Comparison of ENCODE assay signal across 8 cellular contexts in genomic region chr18:75209129-75209951, GRCh38. TPM values are rescaled to one million over a fixed set of nuclear protein-coding genes. Genes with fewer than 3 reads are reported as not detected.
DNase-seq lines count a peak whose midpoint lies in the region; ATAC-seq and TF ChIP-seq lines count a peak whose summit lies in the region.

Gene PTGR3, minus strand, starts transcription at chr18:75209139. Its CDS starts 81 bp downstream, at chr18:75209058.

- peak within 1 kb of the TSS; percentile 66 for H3K4me3 ChIP-seq in GM12875 (ENCODE audit: low read depth, low read length)
- peak within 1 kb of the TSS; percentile 67 for H3K4me3 ChIP-seq in parathyroid adenoma (ENCODE audit: low read depth, low read length)

- H3K4me1 ChIP-seq in parathyroid adenoma: peaks cover 5% of the 10 kb centered on the region

- no peaks in the 10 kb centered on the region for H3K9me3 Mint-ChIP-seq in activated naive CD8-positive, alpha-beta T cell treated with anti-CD3 and anti-CD28 coated beads, Interleukin-2, amount 50 U/mL, for 24 hours

- peak; percentile 75 for DNase-seq in NCI-H128 (lab: John Stamatoyannopoulos, UW; ENCODE audit: unreplicated experiment)
- peak; percentile 45 for DNase-seq in T follicular helper cell (ENCODE audit: low read depth)
- DNase-seq in activated naive CD8-positive, alpha-beta T cell treated with anti-CD3 and anti-CD28 coated beads, Interleukin-2, amount 50 U/mL, for 24 hours: peak; percentile 80
- DNase-seq in Right ventricle myocardium inferior (ENCODE audit: missing footprints): peak; percentile 90
- peak; percentile 91 for DNase-seq in ureter (ENCODE audit: low spot score)

- peak within 1 kb of the TSS; percentile 97 for H3K27ac Mint-ChIP-seq in activated naive CD8-positive, alpha-beta T cell treated with anti-CD3 and anti-CD28 coated beads, Interleukin-2, amount 50 U/mL, for 24 hours

- peak within 1 kb of the TSS; percentile 95 for H3K4me3 Mint-ChIP-seq in activated naive CD8-positive, alpha-beta T cell treated with anti-CD3 and anti-CD28 coated beads, Interleukin-2, amount 50 U/mL, for 24 hours

- no peaks in the 10 kb centered on the region for H3K27me3 ChIP-seq in parathyroid adenoma (ENCODE audit: control insufficient read depth, insufficient read depth, low read length)

- no peaks in the 10 kb centered on the region for H3K36me3 ChIP-seq in parathyroid adenoma (ENCODE audit: control insufficient read depth, insufficient read depth, low read length)

- peaks cover 53% of the 10 kb centered on the region for H3K4me1 Mint-ChIP-seq in activated naive CD8-positive, alpha-beta T cell treated with anti-CD3 and anti-CD28 coated beads, Interleukin-2, amount 50 U/mL, for 24 hours

- peaks cover 5% of the 10 kb centered on the region for H3K36me3 Mint-ChIP-seq in activated naive CD8-positive, alpha-beta T cell treated with anti-CD3 and anti-CD28 coated beads, Interleukin-2, amount 50 U/mL, for 24 hours (ENCODE audit: low read depth)

- H3K27ac ChIP-seq in parathyroid adenoma: peak within 1 kb of the TSS; percentile 93

- peak within 1 kb of the TSS; percentile 85 for H3K4me2 ChIP-seq in parathyroid adenoma (ENCODE audit: low read length)

- no peaks in the 10 kb centered on the region for H3K9me3 ChIP-seq in parathyroid adenoma (ENCODE audit: control insufficient read depth, low read length)

- intact Hi-C loops in Right ventricle myocardium inferior (cut with DNase I): loop anchor here (2.0 to 10.0 kb wide), 4 partner anchors 47 to 555 kb away; no protein-coding TSS in a partner anchor

- H2AFZ ChIP-seq in parathyroid adenoma: peak within 1 kb of the TSS; percentile 93

- H3K27me3 Mint-ChIP-seq in activated naive CD8-positive, alpha-beta T cell treated with anti-CD3 and anti-CD28 coated beads, Interleukin-2, amount 50 U/mL, for 24 hours: peaks cover 5% of the 10 kb centered on the region

- H3K79me2 ChIP-seq in parathyroid adenoma: peaks cover 25% of the 10 kb centered on the region

- ATAC-seq in HG02642 (IDR thresholded peaks at IDR 0.05; ENCODE audit: poor library complexity, unreplicated experiment) (peak; percentile 50), Right ventricle myocardium inferior (peak; percentile 79)
- ATAC-seq in activated naive CD8-positive, alpha-beta T cell treated with anti-CD3 and anti-CD28 coated beads, Interleukin-2, amount 50 U/mL, for 24 hours: peak; percentile 73

- no peak within 1 kb of the TSS for H3K9ac ChIP-seq in parathyroid adenoma

- TF ChIP-seq CTCF in GM12875 (IDR thresholded peaks at IDR 0.05; ENCODE audit: borderline replicate concordance, insufficient read depth, low read depth, low read length) (no peak), parathyroid adenoma (IDR thresholded peaks at IDR 0.05) (no peak)

RNA-seq across cellular contexts. Expression of gene PTGR3, which starts in this region (rescaled TPM):
- total RNA-seq in Right ventricle myocardium inferior (71.5 TPM), ureter (31.5 TPM)

Comparison
In these comparisons a context has a peak if more than half of its experiments do, and no peak if none do; other contexts are left out.
1. Peak in every context shown above with its lines: DNase-seq, ATAC-seq, H3K4me3 ChIP-seq and H3K27ac ChIP-seq.